Comparison of ENCODE assay signal across 23 cellular contexts in genomic region chr13:19057588-19058340, GRCh38.
"Had no signal": no experiment of that assay in that cellular context is flagged by ENCODE, and none has a peak within 500 bp of the region (broad histone marks: within the 10 kb centered on the region; RNA-seq: fewer than 3 reads in every experiment).

No MANE protein-coding gene starts in this region.

- DNase-seq: Karpas-422, KG1, MG63, NCI-H1092, NCI-H1105 treated with DMSO at 0.1 percent for 48 hours, NCI-H1417 treated with DMSO at 0.1 percent for 48 hours, NCI-H146, NCI-H1694 treated with DMSO at 0.1 percent for 48 hours, NCI-H1930, NCI-H2081, NCI-H2107, NCI-H2227 treated with DMSO at 0.1 percent for 48 hours, NCI-H526 treated with DMSO at 0.1 percent for 48 hours, NCI-H748 treated with DMSO at 0.1 percent for 48 hours, OCI-M1, PC-9, SHP77 treated with DMSO at 0.1 percent for 48 hours had no signal

- H2AFZ ChIP-seq: PC-9 had no signal

- H3K4me3 ChIP-seq: MG63, PC-9, Peyer's patch, SJSA1, SK-N-MC had no signal

- ATAC-seq: Right ventricle myocardium inferior had no signal

- H3K9me3 ChIP-seq: MG63, SJSA1 had no signal

- H3K4me2 ChIP-seq: PC-9 had no signal

- H3K36me3 ChIP-seq: MG63, Peyer's patch, SJSA1 had no signal

- H3K27me3 ChIP-seq: MG63, Peyer's patch, SJSA1 had no signal

- H3K4me1 ChIP-seq: Peyer's patch, SJSA1 had no signal

- H3K27ac ChIP-seq: HL-60, PC-9, Peyer's patch, SJSA1, SK-N-MC had no signal

- FAIRE-seq: HTR-8/SVneo had no signal
